ENCODE assay signal across 1 cellular context in genomic region chr5:54390539-54391031, GRCh38.
TF ChIP-seq lines count a peak whose summit lies in the region.

No MANE protein-coding gene starts in this region.

TF ChIP-seq in K562, 482 proteins besides CTCF, POLR2A, EP300 and RAD21 (continued from another document):
- TF ChIP-seq MITF (IDR thresholded peaks at IDR 0.05) (no peak), NEUROD1 (IDR thresholded peaks at IDR 0.05; ENCODE audit: borderline replicate concordance, low read depth, low read length, partially characterized antibody) (no peak), SP2 (IDR thresholded peaks at IDR 0.05; ENCODE audit: extremely low read depth, low read depth, low read length, poor library complexity, severe bottlenecking) (no peak), ZNF263 (CRISPR knock-in tag; IDR thresholded peaks at IDR 0.05; ENCODE audit: borderline replicate concordance) (no peak), HDGF (IDR thresholded peaks at IDR 0.05) (no peak), HMG20A (CRISPR knock-in tag; conservative IDR thresholded peaks at IDR 0.05) (no peak), ETS2 (tag; IDR thresholded peaks at IDR 0.05; ENCODE audit: borderline replicate concordance, poor library complexity, severe bottlenecking) (no peak), JUND (IDR thresholded peaks at IDR 0.05; ENCODE audit: borderline replicate concordance, low read depth, low read length) (no peak), JUND (tag; IDR thresholded peaks at IDR 0.05; ENCODE audit: borderline replicate concordance, low read depth, low read length) (no peak), MIER1 (IDR thresholded peaks at IDR 0.05; ENCODE audit: low read depth) (no peak), ZFX (CRISPR knock-in tag; IDR thresholded peaks at IDR 0.05) (peak; percentile 47), PHF8 (IDR thresholded peaks at IDR 0.05; ENCODE audit: borderline replicate concordance, low read length) (0 out of 2 replicates have a peak, but pooled peaks have one; percentile 16), BRF2 (IDR thresholded peaks at IDR 0.05; ENCODE audit: borderline replicate concordance, insufficient read depth, insufficient read length) (no peak), KDM5B (IDR thresholded peaks at IDR 0.05; ENCODE audit: insufficient replicate concordance, low read depth, low read length) (no peak), ELK3 (CRISPR knock-in tag; IDR thresholded peaks at IDR 0.05) (no peak), EZH2 (IDR thresholded peaks at IDR 0.05; ENCODE audit: borderline replicate concordance, low read depth, low read length) (no peak), MAFG (tag; conservative IDR thresholded peaks at IDR 0.05) (no peak), SAP30 (IDR thresholded peaks at IDR 0.05; ENCODE audit: borderline replicate concordance, insufficient read depth, low read depth, low read length, poor library complexity, severe bottlenecking) (no peak), POU5F1 (IDR thresholded peaks at IDR 0.05; ENCODE audit: borderline replicate concordance, low read depth, low read length, partially characterized antibody) (no peak), CBFA2T2 (conservative IDR thresholded peaks at IDR 0.05) (no peak), DLX4 (CRISPR knock-in tag; IDR thresholded peaks at IDR 0.05) (no peak), ZNF589 (CRISPR knock-in tag; IDR thresholded peaks at IDR 0.05; ENCODE audit: low read depth) (peak; percentile 51; the same call in 1 of the 2 replicates), SMAD1 (IDR thresholded peaks at IDR 0.05; ENCODE audit: low read depth, low read length, partially characterized antibody) (no peak), ZNF766 (CRISPR knock-in tag; conservative IDR thresholded peaks at IDR 0.05) (peak; percentile 35; the same call in 1 of the 2 replicates), MTA1 (IDR thresholded peaks at IDR 0.05; ENCODE audit: borderline replicate concordance) (0 out of 2 replicates have a peak, but pooled peaks have one; percentile 14), ZNF592 (IDR thresholded peaks at IDR 0.05) (peak; percentile 61; the same call in 1 of the 2 replicates), ZKSCAN8 (CRISPR knock-in tag; IDR thresholded peaks at IDR 0.05) (no peak), COPS2 (conservative IDR thresholded peaks at IDR 0.05) (no peak), CAMTA2 (CRISPR knock-in tag; conservative IDR thresholded peaks at IDR 0.05) (no peak), EP400 (IDR thresholded peaks at IDR 0.05) (peak; percentile 68), SMAD3 (CRISPR knock-in tag; conservative IDR thresholded peaks at IDR 0.05) (no peak), ETV1 (tag; conservative IDR thresholded peaks at IDR 0.05; ENCODE audit: low read depth) (no peak), FOSL1 (tag; conservative IDR thresholded peaks at IDR 0.05) (no peak), FOXO4 (CRISPR knock-in tag; IDR thresholded peaks at IDR 0.05) (no peak), PCBP2 (IDR thresholded peaks at IDR 0.05; ENCODE audit: low read depth, low read length, poor library complexity, severe bottlenecking) (no peak), KLF6 (CRISPR knock-in tag; IDR thresholded peaks at IDR 0.05; ENCODE audit: borderline replicate concordance) (no peak), ZBTB49 (CRISPR knock-in tag; IDR thresholded peaks at IDR 0.05; ENCODE audit: borderline replicate concordance) (no peak), ZNF347 (CRISPR knock-in tag; IDR thresholded peaks at IDR 0.05; ENCODE audit: low read depth) (no peak), E2F1 (CRISPR knock-in tag; IDR thresholded peaks at IDR 0.05) (no peak), ERF (CRISPR knock-in tag; IDR thresholded peaks at IDR 0.05) (no peak)
